Comparison of ENCODE assay signal across 9 cellular contexts in the genomic region with DNA sequence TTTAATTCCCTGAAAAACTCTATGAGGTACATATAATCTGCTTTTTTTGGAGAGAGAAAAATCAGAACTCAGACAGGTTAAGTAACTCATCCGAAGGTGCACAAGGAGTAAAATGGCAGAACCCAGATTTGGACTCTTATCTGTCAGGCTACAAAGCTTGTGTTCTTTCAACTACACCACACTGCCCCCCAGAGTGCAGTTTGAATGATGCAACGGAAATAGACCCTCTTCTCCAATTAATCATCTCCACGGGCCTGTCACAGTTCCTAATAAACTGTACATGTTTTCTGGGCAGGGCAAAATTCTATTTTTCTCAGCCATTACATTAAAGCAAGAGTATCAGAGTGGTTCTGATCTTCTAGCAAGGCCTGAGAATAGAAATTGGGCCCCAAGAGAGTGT. TPM values are rescaled to one million over a fixed set of nuclear protein-coding genes. Genes with fewer than 3 reads are reported as not detected.
DNase-seq lines count a peak whose midpoint lies in the region; ATAC-seq and TF ChIP-seq lines count a peak whose summit lies in the region.
"Had no signal": no experiment of that assay in that cellular context is flagged by ENCODE, and none has a peak within 500 bp of the region (broad histone marks: within the 10 kb centered on the region; RNA-seq: fewer than 3 reads in every experiment).

No MANE protein-coding gene starts in this region.

- peak in 1 of 2 donors; percentile 14 for TF ChIP-seq CTCF in left lung (IDR thresholded peaks at IDR 0.05)

- intact Hi-C loops in activated CD4-positive, alpha-beta T cell treated with anti-CD3 and anti-CD28 coated beads, Interleukin-2, amount 10 ng/mL, durations not matched to agents 24 days and 14 days (cut with micrococcal nuclease): loop anchor here (5.0 to 10.0 kb wide), 2 partner anchors 350 to 452 kb away; a partner anchor contains a TSS
- intact Hi-C loops in left lung (cut with DNase I): no loop called here

- H3K27me3 Mint-ChIP-seq in activated CD4-positive, alpha-beta T cell treated with anti-CD3 and anti-CD28 coated beads, Interleukin-2, amount 10 ng/mL, durations not matched to agents 24 days and 14 days: peaks cover 1% of the 10 kb centered on the region
- peaks cover 10% of the 10 kb centered on the region for H3K27me3 Mint-ChIP-seq in activated naive CD8-positive, alpha-beta T cell treated with anti-CD3 and anti-CD28 coated beads, Interleukin-2, amount 50 U/mL, for 24 hours
- H3K27me3 Mint-ChIP-seq: CD4-positive, CD25-positive, alpha-beta regulatory T cell had no signal

- H3K36me3 ChIP-seq in neuronal stem cell (replicated peaks in 1 of 2; ENCODE audit: control insufficient read depth in 2 of 2, insufficient read depth in 2 of 2, low read length in 2 of 2): no peaks in the 10 kb centered on the region
- H3K36me3 ChIP-seq in left lung: no peaks in the 10 kb centered on the region

- H3K27me3 ChIP-seq in neuronal stem cell (ENCODE audit: control insufficient read depth in 3 of 3, insufficient read depth in 3 of 3, low read depth in 1 of 3, low read length in 3 of 3): no peaks in the 10 kb centered on the region
- H3K27me3 ChIP-seq in left lung: peaks cover 0 to 7% of the 10 kb centered on the region in 2 donors

- no peak overlapping the region for H3K27ac Mint-ChIP-seq in activated CD4-positive, alpha-beta T cell treated with anti-CD3 and anti-CD28 coated beads, Interleukin-2, amount 10 ng/mL, durations not matched to agents 24 days and 14 days
- no peak overlapping the region for H3K27ac Mint-ChIP-seq in activated naive CD8-positive, alpha-beta T cell treated with anti-CD3 and anti-CD28 coated beads, Interleukin-2, amount 50 U/mL, for 24 hours

- no peak overlapping the region for H2AFZ ChIP-seq in neuronal stem cell (ENCODE audit: low read length)

- H3K9me3 Mint-ChIP-seq in activated CD4-positive, alpha-beta T cell treated with anti-CD3 and anti-CD28 coated beads, Interleukin-2, amount 10 ng/mL, durations not matched to agents 24 days and 14 days: no peaks in the 10 kb centered on the region
- H3K9me3 Mint-ChIP-seq in activated naive CD8-positive, alpha-beta T cell treated with anti-CD3 and anti-CD28 coated beads, Interleukin-2, amount 50 U/mL, for 24 hours: no peaks in the 10 kb centered on the region
- H3K9me3 Mint-ChIP-seq: CD4-positive, CD25-positive, alpha-beta regulatory T cell had no signal

- H3K27ac ChIP-seq in neuronal stem cell (replicated peaks; ENCODE audit: low read length) (no peak overlapping the region), left lung (no peak overlapping the region)

- no peak overlapping the region for H3K4me2 ChIP-seq in neuronal stem cell (ENCODE audit: insufficient read depth, low read length, poor library complexity, severe bottlenecking)

- no peak overlapping the region for H4K91ac ChIP-seq in neuronal stem cell (ENCODE audit: low read depth, low read length, poor library complexity)

- no peaks in the 10 kb centered on the region for H3K36me3 Mint-ChIP-seq in activated CD4-positive, alpha-beta T cell treated with anti-CD3 and anti-CD28 coated beads, Interleukin-2, amount 10 ng/mL, durations not matched to agents 24 days and 14 days (ENCODE audit: low read depth)
- no peaks in the 10 kb centered on the region for H3K36me3 Mint-ChIP-seq in activated naive CD8-positive, alpha-beta T cell treated with anti-CD3 and anti-CD28 coated beads, Interleukin-2, amount 50 U/mL, for 24 hours (ENCODE audit: low read depth)
- H3K36me3 Mint-ChIP-seq: CD4-positive, CD25-positive, alpha-beta regulatory T cell had no signal

- no peak overlapping the region for H3K14ac ChIP-seq in neuronal stem cell (ENCODE audit: low read length)

- peak; percentile 51 for DNase-seq in activated CD4-positive, alpha-beta T cell treated with anti-CD3 and anti-CD28 coated beads, Interleukin-2, amount 10 ng/mL, durations not matched to agents 24 days and 14 days
- DNase-seq in activated CD4-positive, alpha-beta T cell treated with anti-CD3 and anti-CD28 coated beads, Interleukin-2, amount 50 U/mL, for 1 hour: no peak
- DNase-seq in NCI-H2081 (lab: John Stamatoyannopoulos, UW) (peak; percentile 78 to 90), neuronal stem cell (ENCODE audit: low spot score) (peak; percentile 23), COLO829 (ENCODE audit: low spot score) (no peak), left lung (no peak)
- peak; percentile 4 for DNase-seq in activated naive CD8-positive, alpha-beta T cell treated with anti-CD3 and anti-CD28 coated beads, Interleukin-2, amount 50 U/mL, for 24 hours

- no peaks in the 10 kb centered on the region for H3K9me3 ChIP-seq in neuronal stem cell (replicated peaks in 1 of 2; ENCODE audit: control insufficient read depth in 2 of 2, insufficient read depth in 1 of 2, low read depth in 1 of 2, low read length in 2 of 2)
- no peaks in the 10 kb centered on the region for H3K9me3 ChIP-seq in left lung

- no CpG with 5 or more reads among the region's 3 CpGs for WGBS in neuronal stem cell (ENCODE audit: extremely low coverage in 2 of 2, insufficient read length in 2 of 2, insufficient replicate concordance in 1 of 2), 2 donors

- no peak overlapping the region for H2BK120ac ChIP-seq in neuronal stem cell (ENCODE audit: low read depth, low read length)

- no peak overlapping the region for H3K4ac ChIP-seq in neuronal stem cell (ENCODE audit: low read length)

- H3K9ac ChIP-seq in neuronal stem cell (ENCODE audit: low read depth, low read length, poor library complexity): no peak overlapping the region

- H3K4me3 ChIP-seq in neuronal stem cell (ENCODE audit: low read length in 2 of 2) (no peak overlapping the region), left lung (no peak overlapping the region)

- no peak overlapping the region for H4K8ac ChIP-seq in neuronal stem cell (ENCODE audit: low read depth, low read length)

- no peak overlapping the region for H2AK5ac ChIP-seq in neuronal stem cell (ENCODE audit: low read depth, low read length)

- no peak overlapping the region for H3K23ac ChIP-seq in neuronal stem cell (ENCODE audit: low read depth, low read length, poor library complexity)

- no peaks in the 10 kb centered on the region for H3K4me1 ChIP-seq in neuronal stem cell (ENCODE audit: control insufficient read depth in 2 of 2, insufficient read depth in 1 of 2, low read depth in 1 of 2, low read length in 2 of 2)
- H3K4me1 ChIP-seq in left lung: no peaks in the 10 kb centered on the region

- H3K18ac ChIP-seq in neuronal stem cell (ENCODE audit: low read length): no peak overlapping the region

- no peak overlapping the region for H2BK12ac ChIP-seq in neuronal stem cell (ENCODE audit: low read length)

- no peak overlapping the region for H3K4me3 Mint-ChIP-seq in activated CD4-positive, alpha-beta T cell treated with anti-CD3 and anti-CD28 coated beads, Interleukin-2, amount 10 ng/mL, durations not matched to agents 24 days and 14 days
- no peak overlapping the region for H3K4me3 Mint-ChIP-seq in activated naive CD8-positive, alpha-beta T cell treated with anti-CD3 and anti-CD28 coated beads, Interleukin-2, amount 50 U/mL, for 24 hours
- H3K4me3 Mint-ChIP-seq: CD4-positive, CD25-positive, alpha-beta regulatory T cell had no signal

- no peak overlapping the region for H2BK5ac ChIP-seq in neuronal stem cell (ENCODE audit: low read length)

- H3K79me1 ChIP-seq in neuronal stem cell (ENCODE audit: low read depth, low read length): no peaks in the 10 kb centered on the region

- no peak overlapping the region for H2BK15ac ChIP-seq in neuronal stem cell (ENCODE audit: low read length)

- ATAC-seq in HG02763 (IDR thresholded peaks at IDR 0.05; ENCODE audit: unreplicated experiment) (peak; percentile 58), left lung (no peak)
- no peak for ATAC-seq in activated naive CD8-positive, alpha-beta T cell treated with anti-CD3 and anti-CD28 coated beads, Interleukin-2, amount 50 U/mL, for 24 hours

- H3K4me1 Mint-ChIP-seq in activated CD4-positive, alpha-beta T cell treated with anti-CD3 and anti-CD28 coated beads, Interleukin-2, amount 10 ng/mL, durations not matched to agents 24 days and 14 days: no peaks in the 10 kb centered on the region
- no peaks in the 10 kb centered on the region for H3K4me1 Mint-ChIP-seq in activated naive CD8-positive, alpha-beta T cell treated with anti-CD3 and anti-CD28 coated beads, Interleukin-2, amount 50 U/mL, for 24 hours
- H3K4me1 Mint-ChIP-seq: CD4-positive, CD25-positive, alpha-beta regulatory T cell had no signal

RNA-seq across cellular contexts. Expression of a gene that starts 35.3 kb away (rescaled TPM):
- not detected in 2 replicates for total RNA-seq in activated CD4-positive, alpha-beta T cell treated with anti-CD3 and anti-CD28 coated beads, Interleukin-2, amount 10 ng/mL, durations not matched to agents 24 days and 14 days
- polyA plus RNA-seq in neuronal stem cell (2013, experiment 1 of 2): 5.7 TPM
- 6.0 TPM for polyA plus RNA-seq in neuronal stem cell (2013, experiment 2 of 2)
- not detected for total RNA-seq in left lung
- total RNA-seq: CD4-positive, CD25-positive, alpha-beta regulatory T cell had no signal
- polyA plus RNA-seq: CD4-positive, CD25-positive, alpha-beta regulatory T cell had no signal

Comparison
In these comparisons a context has a peak if more than half of its experiments do, and no peak if none do; other contexts are left out.
1. DNase-seq: peak in activated CD4-positive, alpha-beta T cell treated with anti-CD3 and anti-CD28 coated beads, Interleukin-2, amount 10 ng/mL, durations not matched to agents 24 days and 14 days (single experiment), NCI-H2081 (2 of 2), activated naive CD8-positive, alpha-beta T cell treated with anti-CD3 and anti-CD28 coated beads, Interleukin-2, amount 50 U/mL, for 24 hours (single experiment) and neuronal stem cell (single experiment); none in activated CD4-positive, alpha-beta T cell treated with anti-CD3 and anti-CD28 coated beads, Interleukin-2, amount 50 U/mL, for 1 hour (single experiment), COLO829 (single experiment) and left lung (0 of 2).